28 cellular contexts compared by ENCODE assay signal in genomic region chr1:86769065-86769464, GRCh38.
"Had no signal": no experiment of that assay in that cellular context is flagged by ENCODE, and none has a peak within 500 bp of the region (broad histone marks: within the 10 kb centered on the region; RNA-seq: fewer than 3 reads in every experiment).

No MANE protein-coding gene starts in this region.

- ATAC-seq: effector memory CD8-positive, alpha-beta T cell; esophagus mucosa; foreskin keratinocyte; gastrocnemius medialis; gastroesophageal sphincter; heart left ventricle; heart right ventricle had no signal

- H3K9me3 ChIP-seq: colonic mucosa, gastrocnemius medialis had no signal

- H3K27me3 ChIP-seq: colonic mucosa, esophagus muscularis mucosa, esophagus squamous epithelium, foreskin keratinocyte, gastrocnemius medialis, gastroesophageal sphincter, heart left ventricle, heart right ventricle had no signal

- H3K36me3 ChIP-seq: colonic mucosa, esophagus muscularis mucosa, esophagus squamous epithelium, gastrocnemius medialis, gastroesophageal sphincter, heart left ventricle, heart right ventricle had no signal

- FAIRE-seq: colon, endometrium, endothelial cell of umbilical vein, frontal cortex had no signal

- DNase-seq: colonic mucosa; cortex of kidney; dermis blood vessel endothelial cell; dorsolateral prefrontal cortex; effector CD4-positive, alpha-beta T cell; effector CD8-positive, alpha-beta T cell; effector memory CD4-positive, alpha-beta T cell; effector memory CD8-positive, alpha-beta T cell; endodermal cell; erythroblast; esophagus squamous epithelium; foreskin fibroblast; foreskin keratinocyte; foreskin melanocyte; gastrocnemius medialis; glutamatergic neuron; head of caudate nucleus; heart left ventricle; heart right ventricle had no signal

- H3K27ac ChIP-seq: colonic mucosa, coronary artery, dorsolateral prefrontal cortex, epithelial cell of prostate, esophagus muscularis mucosa, esophagus squamous epithelium, foreskin keratinocyte, gastrocnemius medialis, gastroesophageal sphincter, heart left ventricle, heart right ventricle had no signal

- H3K4me3 ChIP-seq: colonic mucosa, coronary artery, dorsolateral prefrontal cortex, esophagus muscularis mucosa, esophagus squamous epithelium, gastrocnemius medialis, gastroesophageal sphincter, heart left ventricle, heart right ventricle had no signal
